In the genomic region with DNA sequence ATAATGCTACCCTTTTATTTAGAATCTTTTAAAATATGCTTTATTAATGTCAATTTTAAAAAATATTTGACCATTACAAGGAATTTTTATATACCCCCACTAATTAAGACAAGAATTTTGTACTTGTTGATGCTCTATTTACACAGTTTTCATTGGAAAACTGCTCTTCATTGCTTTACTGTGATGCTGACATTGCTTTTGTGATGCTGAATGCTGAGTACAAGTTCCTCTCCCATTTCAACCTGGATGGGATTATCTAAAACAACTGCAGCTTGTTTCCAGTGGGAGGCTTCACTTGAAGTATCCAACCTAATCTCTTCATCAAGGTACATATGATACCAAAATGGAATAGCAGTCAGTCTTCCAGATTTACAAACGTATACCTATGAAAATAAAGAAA, we compare ENCODE assay signal across 20 cellular contexts.
"Had no signal": no experiment of that assay in that cellular context is flagged by ENCODE, and none has a peak within 500 bp of the region (broad histone marks: within the 10 kb centered on the region; RNA-seq: fewer than 3 reads in every experiment).

No MANE protein-coding gene starts in this region.

- H3K4me3 ChIP-seq: coronary artery, hepatocyte, mucosa of descending colon, pancreas, suprapubic skin, thyroid gland, upper lobe of left lung, vagina had no signal

- H3K4me1 Mint-ChIP-seq: endodermal cell had no signal

- ATAC-seq: foreskin keratinocyte; mucosa of descending colon; natural killer cell treated with Interleukin-12 subunit alpha and Interleukin-12 subunit beta and Interleukin-15 and Interleukin-18, amount 100 ng/mL, for 72 hours; pancreas; right cardiac atrium had no signal

- H3K27me3 Mint-ChIP-seq: natural killer cell treated with Interleukin-12 subunit alpha and Interleukin-12 subunit beta and Interleukin-15 and Interleukin-18, amount 100 ng/mL, for 72 hours; progenitor cell of endocrine pancreas had no signal

- H3K4me3 Mint-ChIP-seq: endodermal cell; natural killer cell treated with Interleukin-12 subunit alpha and Interleukin-12 subunit beta and Interleukin-15 and Interleukin-18, amount 100 ng/mL, for 72 hours had no signal

- DNase-seq: effector CD4-positive, alpha-beta T cell; endodermal cell; erythroblast; foreskin keratinocyte; kidney glomerular epithelial cell; mucosa of descending colon; occipital lobe; pancreas; right cardiac atrium; small intestine; stimulated activated CD4-positive, alpha-beta T cell treated with anti-CD3 and anti-CD28 coated beads, Interleukin-12 subunit alpha, Interleukin-12 subunit beta, amount 100 ng/mL, for 4 hours; stimulated activated naive CD8-positive, alpha-beta T cell treated with anti-CD3 and anti-CD28 coated beads, Interleukin-15, Interleukin-2, amounts not matched to agents 100 U/mL and 50 U/mL, for 24 hours; thyroid gland; upper lobe of left lung had no signal

- H3K9me3 Mint-ChIP-seq: endodermal cell; natural killer cell treated with Interleukin-12 subunit alpha and Interleukin-12 subunit beta and Interleukin-15 and Interleukin-18, amount 100 ng/mL, for 72 hours had no signal

- H3K27ac ChIP-seq: coronary artery, foreskin keratinocyte, hepatocyte, pancreas, suprapubic skin, upper lobe of left lung, vagina had no signal

- H3K27me3 ChIP-seq: foreskin keratinocyte, hepatocyte, pancreas, suprapubic skin, thyroid gland, upper lobe of left lung, vagina had no signal

- H3K9me3 ChIP-seq: mucosa of descending colon, pancreas, suprapubic skin, thyroid gland, upper lobe of left lung, vagina had no signal

- H3K27ac Mint-ChIP-seq: endodermal cell; natural killer cell treated with Interleukin-12 subunit alpha and Interleukin-12 subunit beta and Interleukin-15 and Interleukin-18, amount 100 ng/mL, for 72 hours; progenitor cell of endocrine pancreas had no signal

- H3K4me1 ChIP-seq: foreskin keratinocyte, pancreas, upper lobe of left lung had no signal
